In the genomic region with DNA sequence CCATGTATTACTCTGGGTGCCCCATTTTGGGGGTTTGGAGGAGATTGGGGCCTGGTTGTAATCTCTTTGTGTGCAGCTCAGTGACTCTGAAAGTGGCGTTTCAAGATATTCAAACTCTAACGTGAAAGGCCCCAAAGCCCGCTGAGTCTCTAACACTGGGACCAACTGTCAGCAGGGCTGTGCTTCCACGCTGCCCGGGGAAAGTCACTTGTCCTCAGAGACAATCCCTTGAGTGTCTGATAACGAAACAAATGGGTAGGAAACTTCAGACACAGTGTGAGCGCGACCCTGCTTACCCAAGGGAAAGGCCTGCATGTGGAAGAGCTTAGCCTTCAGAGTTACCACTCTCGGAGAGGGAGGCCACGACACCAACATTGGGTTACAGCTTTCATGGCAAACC, we compare ENCODE assay signal across 17 cellular contexts. TPM values are rescaled to one million over a fixed set of nuclear protein-coding genes. Genes with fewer than 3 reads are reported as not detected.
DNase-seq lines count a peak whose midpoint lies in the region; ATAC-seq and TF ChIP-seq lines count a peak whose summit lies in the region.
"Had no signal": no experiment of that assay in that cellular context is flagged by ENCODE, and none has a peak within 500 bp of the region (broad histone marks: within the 10 kb centered on the region; RNA-seq: fewer than 3 reads in every experiment).

No MANE protein-coding gene starts in this region.

- no peaks in the 10 kb centered on the region for H3K4me1 ChIP-seq in thoracic aorta (ENCODE audit: control insufficient read depth in 1 of 2, low read depth in 2 of 2)

- intact Hi-C loops in activated CD8-positive, alpha-beta T cell treated with anti-CD3 and anti-CD28 coated beads for 36 hours (cut with micrococcal nuclease): loop anchor here (5.0 kb wide), 1 partner anchor 38 kb away; no protein-coding TSS in a partner anchor

- H3K36me3 Mint-ChIP-seq in activated CD8-positive, alpha-beta T cell treated with anti-CD3 and anti-CD28 coated beads for 36 hours (ENCODE audit: low read depth): peaks cover 73% of the 10 kb centered on the region
- H3K36me3 Mint-ChIP-seq in effector memory CD8-positive, alpha-beta T cell (ENCODE audit: insufficient read depth): peaks cover 30% of the 10 kb centered on the region

- TF ChIP-seq CTCF in activated CD8-positive, alpha-beta T cell treated with anti-CD3 and anti-CD28 coated beads for 36 hours (IDR thresholded peaks at IDR 0.05): no peak
- TF ChIP-seq CTCF in thoracic aorta (IDR thresholded peaks at IDR 0.05): no peak

- peak; percentile 32 for DNase-seq in activated naive CD4-positive, alpha-beta T cell treated with Interleukin-2 at 50 U/mL for 16 hours
- no peak for DNase-seq in activated naive CD4-positive, alpha-beta T cell (lab: John Stamatoyannopoulos, UW)
- DNase-seq in activated CD8-positive, alpha-beta T cell treated with anti-CD3 and anti-CD28 coated beads for 36 hours: peak; percentile 33
- no peak for DNase-seq in effector memory CD8-positive, alpha-beta T cell
- DNase-seq in thoracic aorta (ENCODE audit: low spot score) (no peak), kidney glomerular epithelial cell (lab: John Stamatoyannopoulos, UW) (no peak), hypothalamus (lab: John Stamatoyannopoulos, UW) (no peak), nucleus accumbens (lab: John Stamatoyannopoulos, UW) (no peak)
- DNase-seq: anterior cingulate cortex, dermis blood vessel endothelial cell, DMS53, KBM-7, NCI-H510A treated with DMSO at 0.1 percent for 48 hours, occipital lobe, RPMI8226 had no signal

- no peaks in the 10 kb centered on the region for H3K27me3 Mint-ChIP-seq in activated CD8-positive, alpha-beta T cell treated with anti-CD3 and anti-CD28 coated beads for 36 hours
- no peaks in the 10 kb centered on the region for H3K27me3 Mint-ChIP-seq in effector memory CD8-positive, alpha-beta T cell

- no peak overlapping the region for H3K27ac ChIP-seq in thoracic aorta

- no peak for ATAC-seq in activated CD8-positive, alpha-beta T cell treated with anti-CD3 and anti-CD28 coated beads for 36 hours
- ATAC-seq in effector memory CD8-positive, alpha-beta T cell (replicated peaks): peak; percentile 8
- no peak for ATAC-seq in thoracic aorta (ENCODE audit: insufficient number of reproducible peaks, low FRiP score, low read depth)
- ATAC-seq: HCT116 had no signal

- peaks cover 48% of the 10 kb centered on the region for H3K4me1 Mint-ChIP-seq in activated CD8-positive, alpha-beta T cell treated with anti-CD3 and anti-CD28 coated beads for 36 hours (ENCODE audit: low read depth)
- peaks cover 57 to 58% of the 10 kb centered on the region in 2 donors for H3K4me1 Mint-ChIP-seq in effector memory CD8-positive, alpha-beta T cell (ENCODE audit: low read depth in 2 of 2)

- POLR2A ChIA-PET in activated CD8-positive, alpha-beta T cell treated with anti-CD3 and anti-CD28 coated beads for 36 hours (lab: Charles Lee): interaction anchor here (0.7 to 9.3 kb wide), 23 partner anchors 11 to 216 kb away, joined by 3 to 133 read pairs (median 4); partner anchors contain the start of gene TFF1

- CTCF ChIA-PET in activated CD8-positive, alpha-beta T cell treated with anti-CD3 and anti-CD28 coated beads for 36 hours (lab: Charles Lee): interaction anchor here (0.7 to 4.5 kb wide), 16 partner anchors 8 to 135 kb away, joined by 3 to 46 read pairs (median 4); no protein-coding TSS in a partner anchor

- peak overlapping the region; percentile 96 for H3K4me3 Mint-ChIP-seq in activated CD8-positive, alpha-beta T cell treated with anti-CD3 and anti-CD28 coated beads for 36 hours
- peak overlapping the region; percentile 88 to 92 for H3K4me3 Mint-ChIP-seq in effector memory CD8-positive, alpha-beta T cell

- no peaks in the 10 kb centered on the region for H3K27me3 ChIP-seq in thoracic aorta (replicated peaks; ENCODE audit: insufficient read depth)

- no peaks in the 10 kb centered on the region for H3K36me3 ChIP-seq in thoracic aorta

- H3K9me3 ChIP-seq in thoracic aorta: peaks cover 3% of the 10 kb centered on the region

- H3K4me3 ChIP-seq in thoracic aorta: peak overlapping the region; percentile 16

- H3K27ac Mint-ChIP-seq in activated CD8-positive, alpha-beta T cell treated with anti-CD3 and anti-CD28 coated beads for 36 hours: peak overlapping the region; percentile 93
- peak overlapping the region; percentile 96 to 97 for H3K27ac Mint-ChIP-seq in effector memory CD8-positive, alpha-beta T cell

- H3K9me3 Mint-ChIP-seq in activated CD8-positive, alpha-beta T cell treated with anti-CD3 and anti-CD28 coated beads for 36 hours: peaks cover 8% of the 10 kb centered on the region
- H3K9me3 Mint-ChIP-seq in effector memory CD8-positive, alpha-beta T cell: peaks cover 0 to 6% of the 10 kb centered on the region in 2 donors

RNA-seq across cellular contexts. Expression of gene UBASH3A, which starts 0.8 kb away (rescaled TPM):
- 10 to 100 TPM; 48.7 to 52.9 TPM for total RNA-seq in activated CD8-positive, alpha-beta T cell treated with anti-CD3 and anti-CD28 coated beads for 36 hours
- 1 to 10 TPM; 1.2 to 1.3 TPM for total RNA-seq in thoracic aorta
- total RNA-seq: dermis blood vessel endothelial cell, lung microvascular endothelial cell, occipital lobe had no signal

RNA-seq across cellular contexts. Expression of gene TMPRSS3, which starts 8.7 kb away (rescaled TPM):
- total RNA-seq in activated CD8-positive, alpha-beta T cell treated with anti-CD3 and anti-CD28 coated beads for 36 hours: 100 to 1,000 TPM; 123 to 134 TPM
- total RNA-seq in thoracic aorta: not detected
- total RNA-seq: dermis blood vessel endothelial cell, lung microvascular endothelial cell, occipital lobe had no signal

RNA-seq across cellular contexts. Expression of gene TFF1, which starts 38.2 kb away (rescaled TPM):
- total RNA-seq in activated CD8-positive, alpha-beta T cell treated with anti-CD3 and anti-CD28 coated beads for 36 hours: 1 to 10 TPM in 1 of 2 experiments, not detected in 1; 1.1 TPM
- 10 to 100 TPM in 1 of 2 donors, not detected in 1; 85.8 TPM for total RNA-seq in thoracic aorta
- total RNA-seq: dermis blood vessel endothelial cell, lung microvascular endothelial cell, occipital lobe had no signal

RNA-seq across cellular contexts. Expression of gene TFF2, which starts 53.7 kb away (rescaled TPM):
- not detected for total RNA-seq in activated CD8-positive, alpha-beta T cell treated with anti-CD3 and anti-CD28 coated beads for 36 hours
- 10 to 100 TPM in 1 of 2 donors, not detected in 1; 17.0 TPM for total RNA-seq in thoracic aorta
- total RNA-seq: dermis blood vessel endothelial cell, lung microvascular endothelial cell, occipital lobe had no signal

Comparison
In these comparisons a context has a peak if more than half of its experiments do, and no peak if none do; other contexts are left out.
1. DNase-seq: peak in activated naive CD4-positive, alpha-beta T cell treated with Interleukin-2 at 50 U/mL for 16 hours (single experiment) and activated CD8-positive, alpha-beta T cell treated with anti-CD3 and anti-CD28 coated beads for 36 hours (single experiment); none in activated naive CD4-positive, alpha-beta T cell (0 of 4), effector memory CD8-positive, alpha-beta T cell (0 of 3), thoracic aorta (single experiment), kidney glomerular epithelial cell (single experiment), hypothalamus (0 of 51) and nucleus accumbens (0 of 56).
2. RNA of gene UBASH3A, which starts 0.8 kb away (total RNA-seq): 48.7 to 52.9 TPM in activated CD8-positive, alpha-beta T cell treated with anti-CD3 and anti-CD28 coated beads for 36 hours; 1.2 to 1.3 TPM in thoracic aorta; every median in the first group is over 10 times any median in the second.
3. RNA of gene TMPRSS3, which starts 8.7 kb away (total RNA-seq): 123 to 134 TPM in activated CD8-positive, alpha-beta T cell treated with anti-CD3 and anti-CD28 coated beads for 36 hours; not detected in thoracic aorta; every median in the first group is over 100 times any median in the second.